ENCODE assay signal across 9 cellular contexts in genomic region chr2:37669500-37669899, GRCh38. TPM values are rescaled to one million over a fixed set of nuclear protein-coding genes. Genes with fewer than 3 reads are reported as not detected.
A peak's percentile ranks its signal among the peaks of the same experiment; 100 is the strongest.
DNase-seq lines count a peak whose midpoint lies in the region; ATAC-seq and TF ChIP-seq lines count a peak whose summit lies in the region.
"Had no signal": no experiment of that assay in that cellular context is flagged by ENCODE, and none has a peak within 500 bp of the region (broad histone marks: within the 10 kb centered on the region; RNA-seq: fewer than 3 reads in every experiment).

No MANE protein-coding gene starts in this region.

- CTCF ChIA-PET in activated CD4-positive, alpha-beta memory T cell treated with anti-CD3 and anti-CD28 coated beads for 36 hours (lab: Charles Lee), result interaction anchor here (0.6 to 3.8 kb wide), 3 partner anchors 164 to 255 kb away, joined by 3 to 18 read pairs (median 11); no protein-coding TSS in a partner anchor

- no peak for ATAC-seq in HG03280 (IDR thresholded peaks at IDR 0.05; ENCODE audit: unreplicated experiment)
- ATAC-seq in HG03442 (IDR thresholded peaks at IDR 0.05; ENCODE audit: unreplicated experiment), result no peak

- H3K27me3 ChIP-seq in iPS-18a (ENCODE audit: control insufficient read depth, insufficient read depth, low read length) (peaks cover 6% of the 10 kb centered on the region), stomach (no peaks in the 10 kb centered on the region)

- no peak for DNase-seq in T-helper 2 cell treated with Interferon-gamma antibody and Interleukin-4, amounts not matched to agents 5 μg/mL and 100 μg/mL, for 36 hours (ENCODE audit: low spot score)
- DNase-seq in T-helper 2 cell, result no peak
- no peak for DNase-seq in activated CD4-positive, alpha-beta memory T cell treated with anti-CD3 and anti-CD28 coated beads for 36 hours
- no peak for DNase-seq in stomach
- DNase-seq in C1 segment of cervical spinal cord (lab: John Stamatoyannopoulos, UW), result no peak
- DNase-seq: NCI-H524 had no signal

- H3K27ac Mint-ChIP-seq in T-helper 2 cell treated with Interferon-gamma antibody and Interleukin-4, amounts not matched to agents 5 μg/mL and 100 μg/mL, for 36 hours, result no peak overlapping the region
- peak overlapping the region; percentile 91 for H3K27ac Mint-ChIP-seq in activated CD4-positive, alpha-beta memory T cell treated with anti-CD3 and anti-CD28 coated beads for 36 hours

- H3K9me3 ChIP-seq in iPS-18a (ENCODE audit: control insufficient read depth, low read depth, low read length) (no peaks in the 10 kb centered on the region), stomach (no peaks in the 10 kb centered on the region)

- TF ChIP-seq EP300 in stomach (IDR thresholded peaks at IDR 0.05), result no peak

- POLR2A ChIA-PET in activated CD4-positive, alpha-beta memory T cell treated with anti-CD3 and anti-CD28 coated beads for 36 hours (lab: Charles Lee), result interaction anchor here (0.7 to 2.2 kb wide), 8 partner anchors 13 to 169 kb away, joined by 3 to 13 read pairs (median 4); no protein-coding TSS in a partner anchor

- H3K27ac ChIP-seq in iPS-18a (ENCODE audit: low read length), result no peak overlapping the region
- H3K27ac ChIP-seq in stomach, result peak overlapping the region in 4 of 5 donors; percentile 93 to 96 (median 94)

- no peak overlapping the region for H3K9ac ChIP-seq in iPS-18a (ENCODE audit: low read length)

- no peak for TF ChIP-seq POLR2A in stomach (IDR thresholded peaks at IDR 0.05)

- H3K4me3 ChIP-seq in iPS-18a (ENCODE audit: low read length), result peak overlapping the region; percentile 97
- H3K4me3 ChIP-seq in stomach, result peak overlapping the region; percentile 66 to 90 (median 78)

- H3K36me3 Mint-ChIP-seq in T-helper 2 cell treated with Interferon-gamma antibody and Interleukin-4, amounts not matched to agents 5 μg/mL and 100 μg/mL, for 36 hours (ENCODE audit: low read depth), result peaks cover 5% of the 10 kb centered on the region
- peaks cover 13% of the 10 kb centered on the region for H3K36me3 Mint-ChIP-seq in activated CD4-positive, alpha-beta memory T cell treated with anti-CD3 and anti-CD28 coated beads for 36 hours

- H3K27me3 Mint-ChIP-seq in T-helper 2 cell treated with Interferon-gamma antibody and Interleukin-4, amounts not matched to agents 5 μg/mL and 100 μg/mL, for 36 hours (ENCODE audit: low read depth), result no peaks in the 10 kb centered on the region
- no peaks in the 10 kb centered on the region for H3K27me3 Mint-ChIP-seq in activated CD4-positive, alpha-beta memory T cell treated with anti-CD3 and anti-CD28 coated beads for 36 hours

- 48 to 86% (median 60%) methylated on average over 2 of the region's 2 CpGs for WGBS in stomach, 5 donors

- H3K36me3 ChIP-seq in iPS-18a (ENCODE audit: control insufficient read depth, low read depth, low read length) (no peaks in the 10 kb centered on the region), stomach (no peaks in the 10 kb centered on the region)

- peak overlapping the region; percentile 95 for H3K4me3 Mint-ChIP-seq in T-helper 2 cell treated with Interferon-gamma antibody and Interleukin-4, amounts not matched to agents 5 μg/mL and 100 μg/mL, for 36 hours
- peak overlapping the region; percentile 95 for H3K4me3 Mint-ChIP-seq in activated CD4-positive, alpha-beta memory T cell treated with anti-CD3 and anti-CD28 coated beads for 36 hours

- H3K9me3 Mint-ChIP-seq in T-helper 2 cell treated with Interferon-gamma antibody and Interleukin-4, amounts not matched to agents 5 μg/mL and 100 μg/mL, for 36 hours, result no peaks in the 10 kb centered on the region
- H3K9me3 Mint-ChIP-seq in activated CD4-positive, alpha-beta memory T cell treated with anti-CD3 and anti-CD28 coated beads for 36 hours, result no peaks in the 10 kb centered on the region

- peaks cover 43% of the 10 kb centered on the region for H3K4me1 Mint-ChIP-seq in T-helper 2 cell treated with Interferon-gamma antibody and Interleukin-4, amounts not matched to agents 5 μg/mL and 100 μg/mL, for 36 hours (ENCODE audit: low read depth)
- H3K4me1 Mint-ChIP-seq in activated CD4-positive, alpha-beta memory T cell treated with anti-CD3 and anti-CD28 coated beads for 36 hours (ENCODE audit: low read depth), result peaks cover 53% of the 10 kb centered on the region

- no peak for TF ChIP-seq CTCF in stomach (IDR thresholded peaks at IDR 0.05)

- H3K4me1 ChIP-seq in iPS-18a (ENCODE audit: control insufficient read depth, low read depth, low read length), result peaks cover 24% of the 10 kb centered on the region
- H3K4me1 ChIP-seq in stomach, result peaks cover 22 to 80% (median 51%) of the 10 kb centered on the region in 4 donors

- intact Hi-C loops in activated CD4-positive, alpha-beta memory T cell treated with anti-CD3 and anti-CD28 coated beads for 36 hours (cut with micrococcal nuclease), result no loop called here
- intact Hi-C loops in stomach (cut with DNase I; ENCODE audit: low total_unique reads), result no loop called here

RNA-seq across cellular contexts. Expression of gene CDC42EP3, which starts 1.9 kb away (rescaled TPM):
- total RNA-seq in activated CD4-positive, alpha-beta memory T cell treated with anti-CD3 and anti-CD28 coated beads for 36 hours, result 10 to 100 TPM; 24.0 to 24.8 TPM
- total RNA-seq in stomach, result 10 to 100 TPM; 16.2 to 89.7 (median 26.3) TPM
- polyA plus RNA-seq in stomach, result 1 to 10 TPM; 6.7 to 8.9 (median 6.7) TPM
